In genomic region chr3:49531715-49532114, GRCh38 we compare ENCODE assay signal across 21 cellular contexts. TPM values are rescaled to one million over a fixed set of nuclear protein-coding genes. Genes with fewer than 3 reads are reported as not detected.
DNase-seq lines count a peak whose midpoint lies in the region; ATAC-seq, FAIRE-seq and TF ChIP-seq lines count a peak whose summit lies in the region.
"Had no signal": no experiment of that assay in that cellular context is flagged by ENCODE, and none has a peak within 500 bp of the region (broad histone marks: within the 10 kb centered on the region; RNA-seq: fewer than 3 reads in every experiment).

No MANE protein-coding gene starts in this region.

- no peak overlapping the region for H3K4me3 ChIP-seq in endothelial cell of umbilical vein (replicated peaks in 1 of 3; ENCODE audit: insufficient read depth in 1 of 3, low read depth in 1 of 3, low read length in 3 of 3)
- H3K4me3 ChIP-seq in lower lobe of right lung: no peak overlapping the region
- H3K4me3 ChIP-seq: A549, BLaER1 had no signal

- H3K9me3 Mint-ChIP-seq in stimulated activated effector memory CD8-positive, alpha-beta T cell treated with anti-CD3 and anti-CD28 coated beads, Interleukin-12 subunit alpha, Interleukin-12 subunit beta, amount 100 ng/mL, for 72 hours: no peaks in the 10 kb centered on the region
- H3K9me3 Mint-ChIP-seq: CD4-positive, alpha-beta memory T cell had no signal

- H3K4me3 Mint-ChIP-seq in stimulated activated effector memory CD8-positive, alpha-beta T cell treated with anti-CD3 and anti-CD28 coated beads, Interleukin-12 subunit alpha, Interleukin-12 subunit beta, amount 100 ng/mL, for 72 hours: no peak overlapping the region
- H3K4me3 Mint-ChIP-seq: CD4-positive, alpha-beta memory T cell had no signal

- H3K36me3 ChIP-seq in endothelial cell of umbilical vein (ENCODE audit: control insufficient read depth in 2 of 2, extremely low read depth in 1 of 2, insufficient read depth in 2 of 2, low read length in 2 of 2) (peaks cover 0 to 13% of the 10 kb centered on the region in 2 experiments), lower lobe of right lung (peaks cover 37% of the 10 kb centered on the region)

- no peak overlapping the region for H3K9ac ChIP-seq in endothelial cell of umbilical vein (replicated peaks; ENCODE audit: extremely low read depth, insufficient read depth, low read length)
- H3K9ac ChIP-seq: BLaER1 had no signal

- H4K20me1 ChIP-seq in endothelial cell of umbilical vein (replicated peaks; ENCODE audit: control insufficient read depth, extremely low read depth, insufficient read depth, low read length): no peaks in the 10 kb centered on the region

- H2AFZ ChIP-seq in endothelial cell of umbilical vein (ENCODE audit: low read depth, low read length): no peak overlapping the region

- no peak for TF ChIP-seq POLR2A in endothelial cell of umbilical vein (IDR thresholded peaks at IDR 0.05; ENCODE audit: low read depth, low read length)

- intact Hi-C loops in endothelial cell of umbilical vein (cut with micrococcal nuclease): no loop called here
- intact Hi-C loops in lower lobe of right lung (cut with DNase I): no loop called here

- POLR2A ChIA-PET in endothelial cell of umbilical vein (lab: Charles Lee): no interaction called here

- no peak for ATAC-seq in stimulated activated effector memory CD8-positive, alpha-beta T cell treated with anti-CD3 and anti-CD28 coated beads, Interleukin-12 subunit alpha, Interleukin-12 subunit beta, amount 100 ng/mL, for 72 hours
- no peak for ATAC-seq in lower lobe of right lung
- ATAC-seq: A549 had no signal

- peak; percentile 12 for DNase-seq in stimulated activated CD4-positive, alpha-beta T cell treated with anti-CD3 and anti-CD28 coated beads, Interleukin-15, amount 100 ng/mL, for 24 hours
- no peak for DNase-seq in stimulated activated CD4-positive, alpha-beta T cell treated with anti-CD3 and anti-CD28 coated beads, Interleukin-1b, Interleukin-23, amount 100 ng/mL, for 48 hours
- DNase-seq in endothelial cell of umbilical vein (ENCODE audit: low read depth, low spot score) (no peak), activated gamma-delta T cell treated with Interleukin-2 at 50 U/mL for 16 hours (no peak), foreskin melanocyte (no peak), lower lobe of right lung (no peak)
- no peak for DNase-seq in stimulated activated effector memory CD8-positive, alpha-beta T cell treated with anti-CD3 and anti-CD28 coated beads, Interleukin-12 subunit alpha, Interleukin-12 subunit beta, amount 100 ng/mL, for 72 hours (ENCODE audit: low spot score in 2 of 2)
- DNase-seq: CD4-positive, alpha-beta memory T cell; GF-D8; HCEC 1CT; MM.1S; NCI-H1092 treated with DMSO at 0.1 percent for 48 hours; NCI-H146; NCI-H2081; NCI-H2171 treated with DMSO at 0.1 percent for 48 hours; NCI-H446 treated with DMSO at 0.1 percent for 48 hours; NK-92 treated with Interleukin-12 subunit alpha and Interleukin-12 subunit beta, amount 100 ng/mL, for 24 hours; RPMI8226; SHP77 treated with DMSO at 0.1 percent for 48 hours had no signal

- dilution Hi-C loops in endothelial cell of umbilical vein (cut with MboI; ENCODE audit: extremely low pct_ligation_motif_present, low sequenced_read_pairs): no loop called here

- H3K4me1 Mint-ChIP-seq in stimulated activated effector memory CD8-positive, alpha-beta T cell treated with anti-CD3 and anti-CD28 coated beads, Interleukin-12 subunit alpha, Interleukin-12 subunit beta, amount 100 ng/mL, for 72 hours: peaks cover 17% of the 10 kb centered on the region

- H3K9me1 ChIP-seq in endothelial cell of umbilical vein (replicated peaks; ENCODE audit: control insufficient read depth, extremely low read depth, insufficient read depth, low read length): no peaks in the 10 kb centered on the region

- peaks cover 40% of the 10 kb centered on the region for H3K36me3 Mint-ChIP-seq in stimulated activated effector memory CD8-positive, alpha-beta T cell treated with anti-CD3 and anti-CD28 coated beads, Interleukin-12 subunit alpha, Interleukin-12 subunit beta, amount 100 ng/mL, for 72 hours

- BruUV-seq in endothelial cell of umbilical vein (replicated peaks; lab: Mats Ljungman, UMichigan): TSS peak; percentile 13

- CTCF ChIA-PET in endothelial cell of umbilical vein (lab: Charles Lee): interaction anchor here (1.5 to 3.3 kb wide), 2 partner anchors 8 to 11 kb away, joined by 3 to 13 read pairs; no protein-coding TSS in a partner anchor

- no peak for FAIRE-seq in endothelial cell of umbilical vein (lab: Jason Lieb, UNC)
- FAIRE-seq: A549 had no signal

- H3K27ac Mint-ChIP-seq in stimulated activated effector memory CD8-positive, alpha-beta T cell treated with anti-CD3 and anti-CD28 coated beads, Interleukin-12 subunit alpha, Interleukin-12 subunit beta, amount 100 ng/mL, for 72 hours: peak overlapping the region; percentile 43

- H3K9me3 ChIP-seq in endothelial cell of umbilical vein (replicated peaks; ENCODE audit: control insufficient read depth, insufficient read depth, low read length) (no peaks in the 10 kb centered on the region), lower lobe of right lung (no peaks in the 10 kb centered on the region)
- H3K9me3 ChIP-seq: A549, BLaER1 had no signal

- H3K79me2 ChIP-seq in endothelial cell of umbilical vein (ENCODE audit: control insufficient read depth, insufficient read depth, low read length): no peaks in the 10 kb centered on the region

- H3K27ac ChIP-seq in endothelial cell of umbilical vein (ENCODE audit: insufficient read depth, low read depth, low read length) (no peak overlapping the region), lower lobe of right lung (no peak overlapping the region)
- H3K27ac ChIP-seq: A549, BLaER1 had no signal

- H3K27me3 ChIP-seq in endothelial cell of umbilical vein (ENCODE audit: control insufficient read depth in 2 of 2, insufficient read depth in 2 of 2, low read length in 2 of 2) (no peaks in the 10 kb centered on the region), lower lobe of right lung (ENCODE audit: low read depth) (no peaks in the 10 kb centered on the region)
- H3K27me3 ChIP-seq: BLaER1 had no signal

- no peak overlapping the region for H3K4me2 ChIP-seq in endothelial cell of umbilical vein (ENCODE audit: insufficient read depth, low read length)
- H3K4me2 ChIP-seq: A549, BLaER1 had no signal

- TF ChIP-seq CTCF in endothelial cell of umbilical vein (IDR thresholded peaks at IDR 0.05; ENCODE audit: extremely low read depth in 1 of 2, insufficient read depth in 1 of 2, low read depth in 1 of 2, low read length in 2 of 2): no peak
- TF ChIP-seq CTCF in lower lobe of right lung (IDR thresholded peaks at IDR 0.05): no peak

- no peaks in the 10 kb centered on the region for H3K4me1 ChIP-seq in endothelial cell of umbilical vein (ENCODE audit: control insufficient read depth, extremely low read depth, insufficient read depth, low read length)
- H3K4me1 ChIP-seq in lower lobe of right lung: no peaks in the 10 kb centered on the region
- H3K4me1 ChIP-seq: A549 had no signal

TF ChIP-seq in endothelial cell of umbilical vein, 7 proteins besides CTCF, POLR2A, EP300 and RAD21:
- TF ChIP-seq MYC (IDR thresholded peaks at IDR 0.05; ENCODE audit: low read depth, low read length) (no peak), MAX (IDR thresholded peaks at IDR 0.05; ENCODE audit: insufficient read depth, insufficient read length) (no peak), GATA2 (IDR thresholded peaks at IDR 0.05; ENCODE audit: insufficient read depth, insufficient read length, low read depth, low read length) (no peak), FOS (IDR thresholded peaks at IDR 0.05; ENCODE audit: borderline replicate concordance, insufficient read depth, low read length) (no peak), EZH2 (IDR thresholded peaks at IDR 0.05; ENCODE audit: borderline replicate concordance, low read depth, low read length, severe bottlenecking) (no peak), POLR2AphosphoS5 (IDR thresholded peaks at IDR 0.05; ENCODE audit: insufficient read depth, low read depth, low read length) (no peak), JUN (IDR thresholded peaks at IDR 0.05; ENCODE audit: borderline replicate concordance, insufficient read depth, insufficient read length, low read depth) (no peak)

RNA-seq across cellular contexts. Expression of gene BSN, which starts 22.6 kb away (rescaled TPM):
- total RNA-seq in endothelial cell of umbilical vein (0.27 and 0.28 TPM in 2 replicates), lower lobe of right lung (0.35 TPM)
- 0.03 and 0.04 TPM in 2 replicates for polyA plus RNA-seq in endothelial cell of umbilical vein
- 0.03 TPM in 2 replicates for polyA plus RNA-seq in endothelial cell of umbilical vein (2011; cell fraction: cytosol; rRNA removed)
- polyA plus RNA-seq in endothelial cell of umbilical vein (2011; cell fraction: nucleus; rRNA removed): 0.10 and 0.17 TPM in 2 replicates
- polyA plus RNA-seq in endothelial cell of umbilical vein (2012): 0.05 and 0.08 TPM in 2 replicates
- polyA minus RNA-seq in endothelial cell of umbilical vein: 0.11 and 0.12 TPM in 2 replicates
- 0.41 TPM for polyA minus RNA-seq in endothelial cell of umbilical vein (2011; cell fraction: cytosol; rRNA and poly(A)+ RNA removed)
- polyA minus RNA-seq in endothelial cell of umbilical vein (2011; cell fraction: nucleus; rRNA and poly(A)+ RNA removed): 0.14 and 0.19 TPM in 2 replicates
